Comparison of ENCODE assay signal across 8 cellular contexts in genomic region chr1:37807220-37807554, GRCh38. TPM values are rescaled to one million over a fixed set of nuclear protein-coding genes. Genes with fewer than 3 reads are reported as not detected.
DNase-seq lines count a peak whose midpoint lies in the region; ATAC-seq and TF ChIP-seq lines count a peak whose summit lies in the region.

No MANE protein-coding gene starts in this region.

- H3K4me1 ChIP-seq in left lung: peaks cover 14 to 52% of the 10 kb centered on the region in 2 donors
- H3K4me1 ChIP-seq in thyroid gland: peaks cover 13 to 17% of the 10 kb centered on the region in 2 donors

- POLR2A ChIA-PET in activated naive CD8-positive, alpha-beta T cell treated with anti-CD3 and anti-CD28 coated beads, Interleukin-2, amount 10 ng/mL, durations not matched to agents 7 days and 5 days (lab: Charles Lee): interaction anchor here (0.6 to 2.8 kb wide), 11 partner anchors 14 to 1046 kb away, joined by 3 to 34 read pairs (median 5); partner anchors contain the start of genes CDCA8, GNL2, INPP5B and MTF1

- H3K27me3 ChIP-seq in left lung (no peaks in the 10 kb centered on the region), thyroid gland (no peaks in the 10 kb centered on the region)

- no peak for ATAC-seq in activated CD8-positive, alpha-beta memory T cell treated with anti-CD3 and anti-CD28 coated beads, Interleukin-2, amount 10 ng/mL, durations not matched to agents 7 days and 5 days
- ATAC-seq in activated naive CD8-positive, alpha-beta T cell treated with anti-CD3 and anti-CD28 coated beads, Interleukin-2, amount 10 ng/mL, durations not matched to agents 7 days and 5 days (ENCODE audit: low read depth): no peak
- ATAC-seq in left lung (no peak), sciatic nerve (no peak)

- H3K27me3 Mint-ChIP-seq in activated CD8-positive, alpha-beta memory T cell treated with anti-CD3 and anti-CD28 coated beads, Interleukin-2, amount 10 ng/mL, durations not matched to agents 7 days and 5 days: no peaks in the 10 kb centered on the region
- no peaks in the 10 kb centered on the region for H3K27me3 Mint-ChIP-seq in activated naive CD8-positive, alpha-beta T cell treated with anti-CD3 and anti-CD28 coated beads, Interleukin-2, amount 10 ng/mL, durations not matched to agents 7 days and 5 days

- H3K36me3 Mint-ChIP-seq in activated CD8-positive, alpha-beta memory T cell treated with anti-CD3 and anti-CD28 coated beads, Interleukin-2, amount 10 ng/mL, durations not matched to agents 7 days and 5 days: peaks cover 40% of the 10 kb centered on the region
- peaks cover 27% of the 10 kb centered on the region for H3K36me3 Mint-ChIP-seq in activated naive CD8-positive, alpha-beta T cell treated with anti-CD3 and anti-CD28 coated beads, Interleukin-2, amount 10 ng/mL, durations not matched to agents 7 days and 5 days

- CTCF ChIA-PET in activated CD8-positive, alpha-beta memory T cell treated with anti-CD3 and anti-CD28 coated beads, Interleukin-2, amount 10 ng/mL, durations not matched to agents 7 days and 5 days (lab: Charles Lee): interaction anchor here (0.9 to 4.2 kb wide), 2 partner anchors 52 to 117 kb away, joined by 5 to 38 read pairs; partner anchors contain the start of gene MTF1

- H3K27ac ChIP-seq in left lung (peak overlapping the region; percentile 89 to 94), thyroid gland (peak overlapping the region in 2 of 3 donors; percentile 48 to 97)

- TF ChIP-seq POLR2A in thyroid gland (IDR thresholded peaks at IDR 0.05): no peak

- H3K36me3 ChIP-seq in left lung (peaks cover 0 to 55% of the 10 kb centered on the region in 2 donors), thyroid gland (peaks cover 37 to 41% of the 10 kb centered on the region in 2 donors)

- peak overlapping the region; percentile 80 for H3K27ac Mint-ChIP-seq in activated CD8-positive, alpha-beta memory T cell treated with anti-CD3 and anti-CD28 coated beads, Interleukin-2, amount 10 ng/mL, durations not matched to agents 7 days and 5 days
- peak overlapping the region; percentile 80 for H3K27ac Mint-ChIP-seq in activated naive CD8-positive, alpha-beta T cell treated with anti-CD3 and anti-CD28 coated beads, Interleukin-2, amount 10 ng/mL, durations not matched to agents 7 days and 5 days

- intact Hi-C loops in left lung (cut with DNase I) (no loop called here), thyroid gland (cut with DNase I) (loop anchor here (5.0 to 10.0 kb wide), 3 partner anchors 55 to 212 kb away; partner anchors contain the start of genes CDCA8 and GNL2), sciatic nerve (cut with DNase I) (no loop called here)

- DNase-seq in activated CD8-positive, alpha-beta memory T cell treated with anti-CD3 and anti-CD28 coated beads, Interleukin-2, amount 10 ng/mL, durations not matched to agents 7 days and 5 days: no peak
- no peak for DNase-seq in activated CD8-positive, alpha-beta memory T cell treated with anti-CD3 and anti-CD28 coated beads, Interleukin-2, amount 50 U/mL, for 48 hours
- no peak for DNase-seq in activated naive CD8-positive, alpha-beta T cell treated with anti-CD3 and anti-CD28 coated beads, Interleukin-2, amount 10 ng/mL, durations not matched to agents 7 days and 5 days
- DNase-seq in left lung: no peak
- no peak for DNase-seq in thyroid gland
- DNase-seq in midbrain (lab: John Stamatoyannopoulos, UW): no peak
- no peak for DNase-seq in T-helper 9 cell
- no peak for DNase-seq in sciatic nerve (ENCODE audit: low spot score)

- H3K4me3 ChIP-seq in left lung (peak overlapping the region; percentile 81 to 89), thyroid gland (replicated peaks in 1 of 3) (peak overlapping the region; percentile 84 to 86 (median 85))

- H3K9me3 Mint-ChIP-seq in activated CD8-positive, alpha-beta memory T cell treated with anti-CD3 and anti-CD28 coated beads, Interleukin-2, amount 10 ng/mL, durations not matched to agents 7 days and 5 days (ENCODE audit: low read depth): no peaks in the 10 kb centered on the region
- no peaks in the 10 kb centered on the region for H3K9me3 Mint-ChIP-seq in activated naive CD8-positive, alpha-beta T cell treated with anti-CD3 and anti-CD28 coated beads, Interleukin-2, amount 10 ng/mL, durations not matched to agents 7 days and 5 days

- TF ChIP-seq CTCF in left lung (IDR thresholded peaks at IDR 0.05) (no peak), thyroid gland (IDR thresholded peaks at IDR 0.05) (no peak)

- 11 to 15% methylated on average over 9 of the region's 9 CpGs for WGBS in thyroid gland, 2 donors

- H3K9me3 ChIP-seq in left lung (no peaks in the 10 kb centered on the region), thyroid gland (no peaks in the 10 kb centered on the region)

- H3K4me1 Mint-ChIP-seq in activated CD8-positive, alpha-beta memory T cell treated with anti-CD3 and anti-CD28 coated beads, Interleukin-2, amount 10 ng/mL, durations not matched to agents 7 days and 5 days: peaks cover 27% of the 10 kb centered on the region
- H3K4me1 Mint-ChIP-seq in activated naive CD8-positive, alpha-beta T cell treated with anti-CD3 and anti-CD28 coated beads, Interleukin-2, amount 10 ng/mL, durations not matched to agents 7 days and 5 days: peaks cover 24% of the 10 kb centered on the region

- H3K4me3 Mint-ChIP-seq in activated CD8-positive, alpha-beta memory T cell treated with anti-CD3 and anti-CD28 coated beads, Interleukin-2, amount 10 ng/mL, durations not matched to agents 7 days and 5 days: peak overlapping the region; percentile 87
- peak overlapping the region; percentile 86 for H3K4me3 Mint-ChIP-seq in activated naive CD8-positive, alpha-beta T cell treated with anti-CD3 and anti-CD28 coated beads, Interleukin-2, amount 10 ng/mL, durations not matched to agents 7 days and 5 days

RNA-seq across cellular contexts. Expression of gene C1orf122, which starts 0.4 kb away (rescaled TPM):
- 10 to 100 TPM; 19.8 to 21.9 TPM for total RNA-seq in activated CD8-positive, alpha-beta memory T cell treated with anti-CD3 and anti-CD28 coated beads, Interleukin-2, amount 10 ng/mL, durations not matched to agents 7 days and 5 days
- total RNA-seq in activated naive CD8-positive, alpha-beta T cell treated with anti-CD3 and anti-CD28 coated beads, Interleukin-2, amount 10 ng/mL, durations not matched to agents 7 days and 5 days: 10 to 100 TPM; 15.4 to 18.0 TPM
- total RNA-seq in left lung (10 to 100 TPM; 43.0 to 54.3 TPM), thyroid gland (100 to 1,000 TPM in 1 of 4 donors, 10 to 100 TPM in 3; 35.4 to 164 (median 69.9) TPM), sciatic nerve (30.3 TPM)

RNA-seq across cellular contexts. Expression of gene YRDC, which starts 0.8 kb away (rescaled TPM):
- total RNA-seq in activated CD8-positive, alpha-beta memory T cell treated with anti-CD3 and anti-CD28 coated beads, Interleukin-2, amount 10 ng/mL, durations not matched to agents 7 days and 5 days: 10 to 100 TPM; 16.4 to 28.6 TPM
- total RNA-seq in activated naive CD8-positive, alpha-beta T cell treated with anti-CD3 and anti-CD28 coated beads, Interleukin-2, amount 10 ng/mL, durations not matched to agents 7 days and 5 days: 10 to 100 TPM; 13.3 to 14.1 TPM
- total RNA-seq in left lung: 10 to 100 TPM; 13.1 to 16.9 TPM
- total RNA-seq in thyroid gland: 10 to 100 TPM in 2 of 4 donors, 1 to 10 TPM in 2; 7.1 to 15.6 (median 10.9) TPM
- 8.1 TPM for total RNA-seq in sciatic nerve

RNA-seq across cellular contexts. Expression of gene MANEAL, which starts 13.5 kb away (rescaled TPM):
- total RNA-seq in activated CD8-positive, alpha-beta memory T cell treated with anti-CD3 and anti-CD28 coated beads, Interleukin-2, amount 10 ng/mL, durations not matched to agents 7 days and 5 days: 1 to 10 TPM; 2.6 to 4.5 TPM
- 1 to 10 TPM; 1.3 to 1.4 TPM for total RNA-seq in activated naive CD8-positive, alpha-beta T cell treated with anti-CD3 and anti-CD28 coated beads, Interleukin-2, amount 10 ng/mL, durations not matched to agents 7 days and 5 days
- total RNA-seq in left lung (10 to 100 TPM in 1 of 2 donors, 1 to 10 TPM in 1; 8.6 to 11.2 TPM), thyroid gland (1 to 10 TPM; 2.6 to 4.3 (median 3.5) TPM), sciatic nerve (2.3 TPM)

RNA-seq across cellular contexts. Expression of gene EPHA10, which starts 42.3 kb away (rescaled TPM):
- not detected for total RNA-seq in activated CD8-positive, alpha-beta memory T cell treated with anti-CD3 and anti-CD28 coated beads, Interleukin-2, amount 10 ng/mL, durations not matched to agents 7 days and 5 days
- total RNA-seq in activated naive CD8-positive, alpha-beta T cell treated with anti-CD3 and anti-CD28 coated beads, Interleukin-2, amount 10 ng/mL, durations not matched to agents 7 days and 5 days: not detected
- total RNA-seq in left lung (1 to 10 TPM; 2.3 to 3.2 TPM), thyroid gland (under 1 TPM in 3 of 4 donors, not detected in 1; 0.11 to 0.54 (median 0.54) TPM), sciatic nerve (1.6 TPM)

RNA-seq across cellular contexts. Expression of gene MTF1, which starts 52.2 kb away (rescaled TPM):
- total RNA-seq in activated CD8-positive, alpha-beta memory T cell treated with anti-CD3 and anti-CD28 coated beads, Interleukin-2, amount 10 ng/mL, durations not matched to agents 7 days and 5 days: 10 to 100 TPM; 26.4 to 29.3 TPM
- 10 to 100 TPM; 21.7 to 28.2 TPM for total RNA-seq in activated naive CD8-positive, alpha-beta T cell treated with anti-CD3 and anti-CD28 coated beads, Interleukin-2, amount 10 ng/mL, durations not matched to agents 7 days and 5 days
- total RNA-seq in left lung (10 to 100 TPM; 16.8 to 37.4 TPM), thyroid gland (1 to 10 TPM; 4.0 to 6.9 (median 5.7) TPM), sciatic nerve (33.0 TPM)
